In the genomic region with DNA sequence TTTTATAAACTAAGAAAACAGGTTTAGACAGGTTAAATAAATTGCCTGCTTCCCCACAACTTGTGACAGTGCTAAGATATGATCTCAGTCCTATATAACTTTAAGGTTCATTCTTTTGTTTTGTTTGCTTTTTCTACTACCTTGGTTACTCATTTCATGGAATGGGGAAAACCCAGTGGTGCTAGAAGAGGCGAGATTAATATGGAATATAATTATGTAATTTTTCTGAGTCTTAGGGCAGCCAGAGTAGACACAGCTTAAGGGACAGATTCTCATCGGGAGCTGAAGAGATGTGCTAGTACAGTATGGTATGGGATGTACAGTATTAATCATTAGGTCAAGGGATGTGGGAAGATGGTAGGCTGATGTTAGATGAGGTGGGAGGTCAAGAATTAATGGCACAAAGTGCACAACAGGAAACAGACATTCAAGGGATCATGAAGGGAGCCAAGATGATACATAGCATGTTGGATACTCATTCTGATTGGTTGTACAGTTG, we compare ENCODE assay signal across 17 cellular contexts. TPM values are rescaled to one million over a fixed set of nuclear protein-coding genes. Genes with fewer than 3 reads are reported as not detected.
DNase-seq lines count a peak whose midpoint lies in the region; ATAC-seq and TF ChIP-seq lines count a peak whose summit lies in the region.
"Had no signal": no experiment of that assay in that cellular context is flagged by ENCODE, and none has a peak within 500 bp of the region (broad histone marks: within the 10 kb centered on the region; RNA-seq: fewer than 3 reads in every experiment).

No MANE protein-coding gene starts in this region.

- peak overlapping the region in 1 of 2 experiments; percentile 67; a peak in 2 of 4 replicates for H3K27ac ChIP-seq in SK-N-SH (ENCODE audit: low read depth in 2 of 2, low read length in 1 of 2)
- H3K27ac ChIP-seq in upper lobe of right lung, result no peak overlapping the region
- H3K27ac ChIP-seq: 22Rv1, right atrium auricular region, transverse colon, WERI-Rb-1 had no signal

- WGBS in SK-N-SH (ENCODE audit: low lambda C conversion rate), result 52% methylated on average over 2 of the region's 2 CpGs

- H3F3A ChIP-seq in SK-N-SH (replicated peaks; ENCODE audit: insufficient read depth), result peaks cover 3% of the 10 kb centered on the region

- H2AFZ ChIP-seq in SK-N-SH (ENCODE audit: low read depth), result no peak overlapping the region

- no peaks in the 10 kb centered on the region for H3K9me2 ChIP-seq in SK-N-SH

- H3K79me2 ChIP-seq in SK-N-SH (ENCODE audit: insufficient read depth), result peaks cover 89% of the 10 kb centered on the region

- intact Hi-C loops in upper lobe of right lung (cut with DNase I), result no loop called here

- peaks cover 8 to 28% of the 10 kb centered on the region in 2 experiments; a peak in 3 of 4 replicates for H3K4me1 ChIP-seq in SK-N-SH (ENCODE audit: control insufficient read depth in 1 of 2, insufficient read depth in 2 of 2, low read depth in 1 of 2, low read length in 1 of 2)
- peaks cover 45% of the 10 kb centered on the region for H3K4me1 ChIP-seq in skeletal muscle satellite cell (ENCODE audit: control insufficient read depth, insufficient read depth, low read length)
- peaks cover 25% of the 10 kb centered on the region for H3K4me1 ChIP-seq in upper lobe of right lung

- CTCF ChIA-PET in SK-N-SH (lab: Yijun Ruan, JAX), result interaction anchor here (1.2 kb wide), 1 partner anchor 42 kb away, joined by 3 read pairs; no protein-coding TSS in a partner anchor

- peaks cover 64% of the 10 kb centered on the region for H4K20me1 ChIP-seq in SK-N-SH (ENCODE audit: insufficient read depth)

- H3K4me3 ChIP-seq in SK-N-SH (ENCODE audit: low read depth in 2 of 2, low read length in 1 of 2) (no peak overlapping the region), fibroblast of the aortic adventitia (ENCODE audit: low read depth, low read length) (no peak overlapping the region), skeletal muscle satellite cell (ENCODE audit: low read length) (no peak overlapping the region), upper lobe of right lung (no peak overlapping the region)
- H3K4me3 ChIP-seq: right atrium auricular region, transverse colon had no signal

- POLR2A ChIA-PET in SK-N-SH (lab: Yijun Ruan, JAX), result no interaction called here

- DNase-seq in SIG-M5 treated with dmso at 0.1 percent for 504 hours (lab: John Stamatoyannopoulos, UW; ENCODE audit: unreplicated experiment), result peak; percentile 53
- no peak for DNase-seq in SIG-M5 (lab: John Stamatoyannopoulos, UW)
- no peak for DNase-seq in SK-N-SH
- peak; percentile 19 for DNase-seq in fibroblast of the aortic adventitia (ENCODE audit: low read depth)
- no peak for DNase-seq in mesenteric fat pad (ENCODE audit: low spot score)
- DNase-seq in upper lobe of right lung, result no peak
- DNase-seq: CD8-positive, alpha-beta T cell; natural killer cell; NCI-H2171; stimulated activated CD4-positive, alpha-beta T cell treated with anti-CD3 and anti-CD28 coated beads, Interleukin-2, amount 100 ng/mL, for 48 hours; transverse colon; WERI-Rb-1 had no signal

- TF ChIP-seq EP300 in SK-N-SH (IDR thresholded peaks at IDR 0.05; ENCODE audit: borderline replicate concordance in 1 of 2, low read depth in 1 of 2, low read length in 1 of 2), result no peak

- H3K27me3 ChIP-seq in SK-N-SH (ENCODE audit: insufficient read depth) (no peaks in the 10 kb centered on the region), skeletal muscle satellite cell (ENCODE audit: control insufficient read depth, insufficient read depth, low read length) (no peaks in the 10 kb centered on the region), upper lobe of right lung (no peaks in the 10 kb centered on the region)
- H3K27me3 ChIP-seq: right atrium auricular region, transverse colon had no signal

- no peak for TF ChIP-seq CTCF in SK-N-SH (IDR thresholded peaks at IDR 0.05)
- no peak for TF ChIP-seq CTCF in fibroblast of the aortic adventitia (IDR thresholded peaks at IDR 0.05; ENCODE audit: insufficient read depth, low read length)
- no peak for TF ChIP-seq CTCF in upper lobe of right lung (IDR thresholded peaks at IDR 0.05)

- H3K9ac ChIP-seq in SK-N-SH, result peak overlapping the region; percentile 0; the same call in 1 of the 2 replicates
- H3K9ac ChIP-seq in skeletal muscle satellite cell (ENCODE audit: low read depth, low read length), result peak overlapping the region; percentile 4

- no peak for TF ChIP-seq RAD21 in SK-N-SH (IDR thresholded peaks at IDR 0.05; ENCODE audit: low read length)

- H3K36me3 ChIP-seq in SK-N-SH (replicated peaks in 1 of 2; ENCODE audit: control insufficient read depth in 1 of 2, insufficient read depth in 2 of 2, low read length in 1 of 2), result peaks cover 8 to 34% of the 10 kb centered on the region in 2 experiments
- peaks cover 20% of the 10 kb centered on the region for H3K36me3 ChIP-seq in skeletal muscle satellite cell (ENCODE audit: insufficient read depth, low read length)
- H3K36me3 ChIP-seq in upper lobe of right lung, result peaks cover 9% of the 10 kb centered on the region

- H3K4me2 ChIP-seq in SK-N-SH (peak overlapping the region; percentile 1; the same call in 1 of the 2 replicates), skeletal muscle satellite cell (ENCODE audit: low read length) (peak overlapping the region; percentile 0)

- ATAC-seq in HG02885 (IDR thresholded peaks at IDR 0.05; ENCODE audit: poor library complexity, unreplicated experiment), result no peak
- no peak for ATAC-seq in upper lobe of right lung
- ATAC-seq: activated naive CD4-positive, alpha-beta T cell treated with anti-CD3 and anti-CD28 coated beads, Interleukin-2, amount 50 U/mL, for 72 hours; CD8-positive, alpha-beta T cell; natural killer cell had no signal

- no peaks in the 10 kb centered on the region for H3K9me3 ChIP-seq in SK-N-SH
- H3K9me3 ChIP-seq in skeletal muscle satellite cell (replicated peaks; ENCODE audit: low read length), result no peaks in the 10 kb centered on the region
- no peaks in the 10 kb centered on the region for H3K9me3 ChIP-seq in upper lobe of right lung
- H3K9me3 ChIP-seq: right atrium auricular region, transverse colon had no signal

TF ChIP-seq in SK-N-SH, 30 proteins besides CTCF, POLR2A, EP300 and RAD21:
- TF ChIP-seq FOXM1 (IDR thresholded peaks at IDR 0.05; ENCODE audit: low read depth) (no peak), NFIC (IDR thresholded peaks at IDR 0.05; ENCODE audit: borderline replicate concordance) (0 out of 2 replicates have a peak, but pooled peaks have one; percentile 25), RXRA (IDR thresholded peaks at IDR 0.05; ENCODE audit: borderline replicate concordance, low read depth) (peak; percentile 51; the same call in 1 of the 2 replicates)
- TF ChIP-seq, protein P1, sequence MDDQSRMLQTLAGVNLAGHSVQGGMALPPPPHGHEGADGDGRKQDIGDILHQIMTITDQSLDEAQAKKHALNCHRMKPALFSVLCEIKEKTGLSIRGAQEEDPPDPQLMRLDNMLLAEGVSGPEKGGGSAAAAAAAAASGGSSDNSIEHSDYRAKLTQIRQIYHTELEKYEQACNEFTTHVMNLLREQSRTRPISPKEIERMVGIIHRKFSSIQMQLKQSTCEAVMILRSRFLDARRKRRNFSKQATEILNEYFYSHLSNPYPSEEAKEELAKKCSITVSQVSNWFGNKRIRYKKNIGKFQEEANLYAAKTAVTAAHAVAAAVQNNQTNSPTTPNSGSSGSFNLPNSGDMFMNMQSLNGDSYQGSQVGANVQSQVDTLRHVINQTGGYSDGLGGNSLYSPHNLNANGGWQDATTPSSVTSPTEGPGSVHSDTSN (IDR thresholded peaks at IDR 0.05), result no peak

RNA-seq across cellular contexts. Expression of a gene that starts 6.2 kb away (rescaled TPM):
- polyA plus RNA-seq in SK-N-SH (2012; rRNA removed), result 10.2 and 14.5 TPM in 2 replicates
- polyA plus RNA-seq in SK-N-SH (2012; cell fraction: cytosol; rRNA removed), result 9.6 and 11.7 TPM in 2 replicates
- polyA plus RNA-seq in SK-N-SH (2012; cell fraction: nucleus; rRNA removed), result 14.8 and 15.0 TPM in 2 replicates
- total RNA-seq in fibroblast of the aortic adventitia (ENCODE audit: low replicate concordance) (31.5 and 33.5 TPM in 2 replicates), mesenteric fat pad (19.8 TPM), upper lobe of right lung (21.2 TPM)
- 20.3 and 20.8 TPM in 2 replicates for total RNA-seq in skeletal muscle satellite cell (2012; rRNA removed)

Comparison
In these comparisons a context has a peak if more than half of its experiments do, and no peak if none do; other contexts are left out.
1. DNase-seq: peak in SIG-M5 treated with dmso at 0.1 percent for 504 hours (single experiment) and fibroblast of the aortic adventitia (single experiment); none in SIG-M5 (single experiment), SK-N-SH (single experiment), mesenteric fat pad (single experiment) and upper lobe of right lung (single experiment).